In the genomic region with DNA sequence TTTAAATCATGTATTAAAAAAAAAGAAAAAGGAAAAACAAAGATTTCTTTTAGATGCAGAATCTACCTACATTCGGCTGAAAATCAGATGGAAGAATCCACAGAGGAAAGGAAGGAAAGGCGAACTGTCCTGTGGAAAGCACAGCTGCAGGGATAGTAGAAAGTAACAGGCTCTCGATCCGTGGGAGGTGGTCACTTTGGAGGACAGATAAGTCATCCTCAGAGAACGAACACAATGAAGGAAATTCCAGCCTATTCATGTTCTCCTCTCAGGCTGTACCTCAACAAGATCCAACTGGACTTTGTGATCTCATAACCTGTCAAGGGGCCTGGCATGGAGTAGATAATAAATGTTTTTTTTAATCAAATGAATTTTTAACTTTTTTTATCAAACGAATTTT, we compare ENCODE assay signal across 18 cellular contexts.
DNase-seq lines count a peak whose midpoint lies in the region; ATAC-seq and TF ChIP-seq lines count a peak whose summit lies in the region.
"Had no signal": no experiment of that assay in that cellular context is flagged by ENCODE, and none has a peak within 500 bp of the region (broad histone marks: within the 10 kb centered on the region; RNA-seq: fewer than 3 reads in every experiment).

No MANE protein-coding gene starts in this region.

- H3K9me3 Mint-ChIP-seq in neural progenitor cell = peaks cover 4% of the 10 kb centered on the region
- H3K9me3 Mint-ChIP-seq: activated CD8-positive, alpha-beta T cell treated with anti-CD3 and anti-CD28 coated beads for 36 hours had no signal

- no peak for ATAC-seq in HG03432 (IDR thresholded peaks at IDR 0.05; ENCODE audit: unreplicated experiment)
- no peak for ATAC-seq in HG02571 (IDR thresholded peaks at IDR 0.05; ENCODE audit: unreplicated experiment)
- ATAC-seq: activated CD8-positive, alpha-beta T cell treated with anti-CD3 and anti-CD28 coated beads for 36 hours; psoas muscle had no signal

- H3K27me3 Mint-ChIP-seq in neural progenitor cell (ENCODE audit: insufficient read depth, low read depth) = peaks cover 2% of the 10 kb centered on the region
- H3K27me3 Mint-ChIP-seq: activated CD8-positive, alpha-beta T cell treated with anti-CD3 and anti-CD28 coated beads for 36 hours had no signal

- no peak overlapping the region for H3K27ac Mint-ChIP-seq in neural progenitor cell
- H3K27ac Mint-ChIP-seq: activated CD8-positive, alpha-beta T cell treated with anti-CD3 and anti-CD28 coated beads for 36 hours had no signal

- peak; percentile 82 for DNase-seq in EH (ENCODE audit: low read depth)
- peak; percentile 68 to 73 for DNase-seq in SJSA1 (ENCODE audit: low read depth in 1 of 2, low spot score in 2 of 2)
- DNase-seq in epithelial cell of proximal tubule (ENCODE audit: low read depth) = no peak
- peak; percentile 57 for DNase-seq in neural progenitor cell (ENCODE audit: low spot score)
- DNase-seq in NOMO-1 treated with dmso at 0.1 percent for 144 hours (lab: John Stamatoyannopoulos, UW; ENCODE audit: unreplicated experiment) = no peak
- DNase-seq in HuH-7.5 (ENCODE audit: low spot score) = no peak
- DNase-seq: activated CD8-positive, alpha-beta T cell treated with anti-CD3 and anti-CD28 coated beads for 36 hours; activated gamma-delta T cell treated with Interleukin-2 at 50 U/mL for 16 hours; caudate nucleus; DMS79; Karpas-422; NCI-H187; NCI-H526 treated with DMSO at 0.1 percent for 48 hours; psoas muscle; T-helper 9 cell; upper lobe of left lung had no signal

- H3K9ac ChIP-seq in neural progenitor cell = no peak overlapping the region

- no peaks in the 10 kb centered on the region for H3K27me3 ChIP-seq in SJSA1 (replicated peaks)
- H3K27me3 ChIP-seq in neural progenitor cell = no peaks in the 10 kb centered on the region
- H3K27me3 ChIP-seq: upper lobe of left lung had no signal

- H2AFZ ChIP-seq in neural progenitor cell (replicated peaks) = no peak overlapping the region

- H3K36me3 ChIP-seq in SJSA1 (peaks cover 8% of the 10 kb centered on the region), neural progenitor cell (no peaks in the 10 kb centered on the region)
- H3K36me3 ChIP-seq: upper lobe of left lung had no signal

- H3K36me3 Mint-ChIP-seq in neural progenitor cell = peaks cover 22% of the 10 kb centered on the region

- peaks cover 94% of the 10 kb centered on the region for H3K79me2 ChIP-seq in neural progenitor cell (ENCODE audit: low read depth)

- H3K4me3 Mint-ChIP-seq in neural progenitor cell = no peak overlapping the region
- H3K4me3 Mint-ChIP-seq: activated CD8-positive, alpha-beta T cell treated with anti-CD3 and anti-CD28 coated beads for 36 hours had no signal

- H3F3A ChIP-seq in neural progenitor cell (ENCODE audit: low read depth) = peaks cover 37% of the 10 kb centered on the region

- H3K9me3 ChIP-seq in SJSA1 (replicated peaks) (no peaks in the 10 kb centered on the region), neural progenitor cell (ENCODE audit: low read depth) (no peaks in the 10 kb centered on the region)
- H3K9me3 ChIP-seq: psoas muscle, upper lobe of left lung had no signal

- no peak for TF ChIP-seq CTCF in epithelial cell of proximal tubule (conservative IDR thresholded peaks at IDR 0.05; ENCODE audit: low read depth, low read length)
- TF ChIP-seq CTCF in neural progenitor cell (IDR thresholded peaks at IDR 0.05) = no peak

- peaks cover 68% of the 10 kb centered on the region for H4K20me1 ChIP-seq in neural progenitor cell (ENCODE audit: low read depth)

- H3K4me1 ChIP-seq in SJSA1 (replicated peaks) = peaks cover 55% of the 10 kb centered on the region
- peaks cover 43% of the 10 kb centered on the region for H3K4me1 ChIP-seq in neural progenitor cell
- H3K4me1 ChIP-seq: psoas muscle, upper lobe of left lung had no signal

- H3K4me2 ChIP-seq in neural progenitor cell = peak overlapping the region; percentile 2

- H3K4me3 ChIP-seq in SJSA1 (peak overlapping the region; percentile 6; the same call in 1 of the 2 replicates), epithelial cell of proximal tubule (ENCODE audit: low read depth, low read length) (peak overlapping the region; percentile 31), neural progenitor cell (no peak overlapping the region)
- H3K4me3 ChIP-seq: psoas muscle, upper lobe of left lung had no signal

- H3K4me1 Mint-ChIP-seq in neural progenitor cell = peaks cover 50% of the 10 kb centered on the region

- H3K27ac ChIP-seq in SJSA1 = peak overlapping the region; percentile 98
- no peak overlapping the region for H3K27ac ChIP-seq in neural progenitor cell
- H3K27ac ChIP-seq: psoas muscle, upper lobe of left lung had no signal

Comparison
In these comparisons a context has a peak if more than half of its experiments do, and no peak if none do; other contexts are left out.
1. DNase-seq: peak in EH (single experiment), SJSA1 (2 of 2) and neural progenitor cell (single experiment); none in epithelial cell of proximal tubule (single experiment), NOMO-1 treated with dmso at 0.1 percent for 144 hours (single experiment) and HuH-7.5 (single experiment).